In the genomic region with DNA sequence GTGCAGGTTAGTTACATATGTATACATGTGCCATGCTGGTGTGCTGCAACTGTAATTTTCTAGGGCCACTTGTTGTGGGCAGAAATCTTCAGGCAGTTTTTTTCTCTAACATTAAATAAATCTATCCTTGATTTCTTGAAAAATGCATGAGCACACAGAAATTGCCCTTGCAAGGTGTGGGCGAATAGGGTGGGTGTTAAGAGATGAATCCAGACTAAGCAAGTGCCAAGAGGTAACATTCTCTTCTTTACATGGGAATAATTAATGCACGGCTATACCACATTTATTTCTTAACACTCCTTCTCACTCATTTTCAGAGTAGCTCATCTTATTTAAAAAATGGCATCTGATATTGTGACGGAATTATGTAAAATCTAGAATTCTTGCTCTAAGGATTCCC, we compare ENCODE assay signal across 6 cellular contexts.
"Had no signal": no experiment of that assay in that cellular context is flagged by ENCODE, and none has a peak within 500 bp of the region (broad histone marks: within the 10 kb centered on the region; RNA-seq: fewer than 3 reads in every experiment).

No MANE protein-coding gene starts in this region.

- DNase-seq: GM23248, GOT3, H7, H9, HCEC 1CT, HFFc6 had no signal
